8 cellular contexts compared by ENCODE assay signal in the genomic region with DNA sequence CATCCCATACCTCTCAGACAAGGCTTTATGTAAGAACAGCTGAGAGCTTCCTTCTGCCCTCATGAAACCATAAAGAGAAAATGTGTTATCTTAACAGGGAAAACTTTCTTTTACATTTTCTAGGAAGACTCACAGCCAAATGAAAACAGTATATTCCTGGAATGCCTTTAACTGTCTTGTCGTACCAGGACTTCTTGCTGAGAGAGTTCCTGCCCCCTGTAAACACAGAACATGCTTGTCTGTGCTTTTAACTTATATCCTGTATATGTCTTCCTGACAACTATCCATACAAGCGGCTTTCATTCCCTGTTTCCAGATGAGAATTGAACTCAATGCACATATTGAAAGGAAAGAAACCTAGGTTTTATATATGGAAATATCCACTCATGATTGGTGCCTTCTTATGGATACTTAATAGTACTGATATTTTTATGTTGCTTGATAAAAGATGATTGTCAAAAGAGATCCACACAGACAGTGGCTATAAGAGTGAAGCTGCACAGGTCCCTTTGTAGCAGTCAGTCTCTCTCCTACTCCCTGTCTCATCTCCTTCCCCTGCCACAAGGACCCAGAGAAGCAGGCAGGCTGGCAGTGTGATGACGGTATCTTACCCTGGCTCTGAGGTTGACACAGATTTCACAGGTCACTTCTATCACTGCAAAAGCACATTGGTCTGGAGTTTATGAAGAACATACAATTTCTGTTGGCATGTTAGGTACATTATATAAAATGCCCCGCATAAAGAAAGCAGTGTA.
A peak's percentile ranks its signal among the peaks of the same experiment; 100 is the strongest.
DNase-seq lines count a peak whose midpoint lies in the region; ATAC-seq and TF ChIP-seq lines count a peak whose summit lies in the region.

No MANE protein-coding gene starts in this region.

- in situ Hi-C loops in astrocyte of the spinal cord (cut with HindIII; ENCODE audit: low sequenced_read_pairs): no loop called here

- no peaks in the 10 kb centered on the region for H3K36me3 ChIP-seq in rectal smooth muscle tissue (ENCODE audit: control insufficient read depth, insufficient read depth, low read length)

- TF ChIP-seq CTCF in astrocyte of the spinal cord (IDR thresholded peaks at IDR 0.05; ENCODE audit: low read depth, low read length): no peak

- H3K27me3 ChIP-seq in rectal smooth muscle tissue (ENCODE audit: control insufficient read depth, insufficient read depth, low read length): no peaks in the 10 kb centered on the region

- no peak overlapping the region for H3K4me3 ChIP-seq in astrocyte of the spinal cord (ENCODE audit: low read depth, low read length)
- no peak overlapping the region for H3K4me3 ChIP-seq in rectal smooth muscle tissue (ENCODE audit: low read length)

- no peak overlapping the region for H3K9ac ChIP-seq in rectal smooth muscle tissue (ENCODE audit: low read length)

- DNase-seq in T follicular helper cell (ENCODE audit: low read depth) (peak; percentile 24), astrocyte of the spinal cord (ENCODE audit: low read depth, low spot score) (peak; percentile 44), NCI-H510A (lab: John Stamatoyannopoulos, UW) (no peak), GOT3 (lab: John Stamatoyannopoulos, UW) (no peak), DMS79 treated with DMSO at 0.1 percent for 48 hours (lab: John Stamatoyannopoulos, UW) (no peak)

- peak overlapping the region; percentile 25 for H3K27ac ChIP-seq in rectal smooth muscle tissue (ENCODE audit: low read depth, low read length)

- H3K4me1 ChIP-seq in rectal smooth muscle tissue (ENCODE audit: control insufficient read depth, insufficient read depth, low read length): no peaks in the 10 kb centered on the region

- ATAC-seq in GM19025 (IDR thresholded peaks at IDR 0.05; ENCODE audit: low read depth, unreplicated experiment) (peak; percentile 36), HG03066 (IDR thresholded peaks at IDR 0.05; ENCODE audit: low read depth, unreplicated experiment) (peak; percentile 39)

Comparison
In these comparisons a context has a peak if more than half of its experiments do, and no peak if none do; other contexts are left out.
1. DNase-seq: peak in T follicular helper cell (single experiment) and astrocyte of the spinal cord (single experiment); none in NCI-H510A (single experiment), GOT3 (single experiment) and DMS79 treated with DMSO at 0.1 percent for 48 hours (single experiment).